In the genomic region with DNA sequence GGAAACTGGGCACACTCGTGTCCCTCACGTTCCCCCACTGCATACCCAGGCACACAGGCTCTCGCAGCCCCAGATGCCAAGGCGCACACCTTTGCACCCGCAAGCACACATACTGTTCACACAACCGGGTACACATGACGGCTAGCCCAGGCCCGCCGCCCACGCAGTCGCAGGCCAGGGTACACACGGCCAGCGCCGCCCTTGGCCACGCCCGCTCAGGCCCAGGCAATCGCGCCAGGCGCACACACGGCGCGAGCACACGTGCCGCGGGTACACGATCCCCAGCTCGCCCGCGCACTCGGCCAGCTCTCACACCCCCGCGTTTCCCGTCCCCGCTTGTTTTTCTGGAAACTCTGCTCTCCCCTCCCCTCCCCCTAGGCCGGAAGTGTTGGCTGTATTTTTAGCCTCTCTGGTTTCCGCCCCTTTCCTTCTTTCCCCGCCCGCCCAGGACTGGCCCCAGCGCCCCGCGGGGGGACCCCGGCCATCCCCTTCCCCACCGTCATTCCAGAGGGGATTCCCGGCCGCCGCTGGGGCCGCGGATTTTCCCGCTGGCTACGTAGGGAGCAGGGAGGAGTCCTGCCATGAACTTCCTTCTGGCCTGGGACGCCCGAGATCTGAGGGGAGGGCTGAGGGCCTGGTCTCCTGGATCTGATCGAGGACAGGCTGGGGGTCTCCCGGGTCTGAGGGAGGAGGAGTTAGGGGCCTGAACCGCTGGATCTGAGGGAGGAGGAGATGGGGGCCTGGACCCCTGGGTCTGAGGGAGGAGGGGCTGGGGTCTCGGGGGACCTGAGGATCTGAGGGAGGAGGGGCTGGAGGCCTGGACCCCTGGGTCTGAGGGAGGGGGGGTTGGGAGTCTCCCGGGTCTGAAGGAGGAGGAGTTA, we compare ENCODE assay signal across 8 cellular contexts. TPM values are rescaled to one million over a fixed set of nuclear protein-coding genes. Genes with fewer than 3 reads are reported as not detected.
A peak's percentile ranks its signal among the peaks of the same experiment; 100 is the strongest.
DNase-seq lines count a peak whose midpoint lies in the region; TF ChIP-seq lines count a peak whose summit lies in the region.

No MANE protein-coding gene starts in this region.

- H3K4me1 Mint-ChIP-seq in IgD-negative memory B cell (peaks cover 34 to 48% (median 47%) of the 10 kb centered on the region in 3 donors), neural progenitor cell (peaks cover 38% of the 10 kb centered on the region)

- H3K27ac ChIP-seq in SJCRH30 (peak overlapping the region; percentile 79), neural progenitor cell (peak overlapping the region; percentile 93), stomach (peak overlapping the region; percentile 98 to 100 (median 99))

- H2AFZ ChIP-seq in neural progenitor cell (replicated peaks) = no peak overlapping the region

- H3K36me3 Mint-ChIP-seq in IgD-negative memory B cell = peaks cover 6% of the 10 kb centered on the region
- H3K36me3 Mint-ChIP-seq in neural progenitor cell = peaks cover 2% of the 10 kb centered on the region

- TF ChIP-seq CTCF in neural progenitor cell (IDR thresholded peaks at IDR 0.05) (no peak), stomach (IDR thresholded peaks at IDR 0.05) (no peak)

- no peaks in the 10 kb centered on the region for H3K9me3 Mint-ChIP-seq in IgD-negative memory B cell
- no peaks in the 10 kb centered on the region for H3K9me3 Mint-ChIP-seq in neural progenitor cell

- H3K4me1 ChIP-seq in SJCRH30 = peaks cover 9% of the 10 kb centered on the region
- H3K4me1 ChIP-seq in neural progenitor cell = peaks cover 17% of the 10 kb centered on the region
- H3K4me1 ChIP-seq in stomach = peaks cover 56 to 76% (median 68%) of the 10 kb centered on the region in 4 donors

- H4K20me1 ChIP-seq in neural progenitor cell (ENCODE audit: low read depth) = peaks cover 5% of the 10 kb centered on the region

- H3K79me2 ChIP-seq in neural progenitor cell (ENCODE audit: low read depth) = no peaks in the 10 kb centered on the region

- peak overlapping the region; percentile 68 for H3K4me3 ChIP-seq in SJCRH30
- peak overlapping the region; percentile 49 for H3K4me3 ChIP-seq in neural progenitor cell
- H3K4me3 ChIP-seq in stomach = peak overlapping the region; percentile 34 to 52 (median 48)

- intact Hi-C loops in stomach (cut with DNase I; ENCODE audit: low total_unique reads) = no loop called here

- H3F3A ChIP-seq in neural progenitor cell (ENCODE audit: low read depth) = peaks cover 62% of the 10 kb centered on the region

- H3K9me3 ChIP-seq in SJCRH30 (replicated peaks) (no peaks in the 10 kb centered on the region), neural progenitor cell (ENCODE audit: low read depth) (no peaks in the 10 kb centered on the region), stomach (no peaks in the 10 kb centered on the region)

- in situ Hi-C loops in ACHN (cut with HindIII; ENCODE audit: low pct_ligation_motif_present, low pct_unique_long_range_greater_than_20kb, low sequenced_read_pairs) = no loop called here

- peak; percentile 60 for TF ChIP-seq POLR2A in GM18526 (IDR thresholded peaks at IDR 0.05; ENCODE audit: extremely low read depth, insufficient read length)
- TF ChIP-seq POLR2A in stomach (IDR thresholded peaks at IDR 0.05) = no peak

- H3K27me3 ChIP-seq in SJCRH30 (no peaks in the 10 kb centered on the region), neural progenitor cell (peaks cover 17% of the 10 kb centered on the region), stomach (no peaks in the 10 kb centered on the region)

- H3K27me3 Mint-ChIP-seq in IgD-negative memory B cell (no peaks in the 10 kb centered on the region), neural progenitor cell (ENCODE audit: insufficient read depth, low read depth) (peaks cover 14% of the 10 kb centered on the region)

- H3K4me3 Mint-ChIP-seq in IgD-negative memory B cell (peak overlapping the region; percentile 81 to 97 (median 94)), neural progenitor cell (peak overlapping the region; percentile 88)

- 0 to 1% (median 1%) methylated on average over 45 to 57 of the region's 57 CpGs for WGBS in stomach, 5 donors

- peak; percentile 73 for DNase-seq in ACHN
- DNase-seq in SJCRH30 = peak; percentile 91
- peak; percentile 86 for DNase-seq in activated naive CD4-positive, alpha-beta T cell treated with Interleukin-2 at 50 U/mL for 16 hours
- peak; percentile 81 for DNase-seq in foreskin melanocyte
- DNase-seq in neural progenitor cell (ENCODE audit: low spot score) = peak; percentile 95
- peak; percentile 92 for DNase-seq in stomach

- H3K27ac Mint-ChIP-seq in IgD-negative memory B cell (peak overlapping the region; percentile 97 to 100 (median 100)), neural progenitor cell (peak overlapping the region; percentile 100)

- TF ChIP-seq EP300 in stomach (IDR thresholded peaks at IDR 0.05) = peak; percentile 62

- peak overlapping the region; percentile 2 for H3K9ac ChIP-seq in neural progenitor cell

- H3K4me2 ChIP-seq in neural progenitor cell = peak overlapping the region; percentile 85

- H3K36me3 ChIP-seq in SJCRH30 (no peaks in the 10 kb centered on the region), neural progenitor cell (no peaks in the 10 kb centered on the region), stomach (peaks cover 2 to 8% (median 6%) of the 10 kb centered on the region in 4 donors)

RNA-seq across cellular contexts. Expression of a gene that starts 4.0 kb away (rescaled TPM):
- polyA plus RNA-seq in IgD-negative memory B cell (579 TPM), stomach (100 to 1,000 TPM; 127 to 150 (median 136) TPM)
- 2.4 and 2.7 TPM in 2 replicates for total RNA-seq in SJCRH30 (2014; rRNA removed; shearing (Covaris generic))
- total RNA-seq in neural progenitor cell (ENCODE audit: low replicate concordance) (1.2 TPM in 1 of 2 replicates, not detected in the other), stomach (1,000 to 10,000 TPM in 1 of 5 donors, 100 to 1,000 TPM in 3, 10 to 100 TPM in 1; 26.1 to 1,667 (median 340) TPM)

RNA-seq across cellular contexts. Expression of a gene that starts 9.8 kb away (rescaled TPM):
- polyA plus RNA-seq in IgD-negative memory B cell (6.5 TPM), stomach (1 to 10 TPM; 4.6 to 6.3 (median 4.9) TPM)
- total RNA-seq in SJCRH30 (2014; rRNA removed; shearing (Covaris generic)) = 27.9 and 31.0 TPM in 2 replicates
- total RNA-seq in neural progenitor cell (ENCODE audit: low replicate concordance) (10.7 and 46.9 TPM in 2 replicates), stomach (10 to 100 TPM in 2 of 5 donors, 1 to 10 TPM in 3; 1.4 to 20.2 (median 8.5) TPM)

RNA-seq across cellular contexts. Expression of a gene that starts 11.5 kb away (rescaled TPM):
- polyA plus RNA-seq in IgD-negative memory B cell (68.7 TPM), stomach (10 to 100 TPM; 20.4 to 22.1 (median 20.5) TPM)
- total RNA-seq in SJCRH30 (2014; rRNA removed; shearing (Covaris generic)) = 28.2 and 31.9 TPM in 2 replicates
- total RNA-seq in neural progenitor cell (ENCODE audit: low replicate concordance) (27.0 and 28.2 TPM in 2 replicates), stomach (10 to 100 TPM in 4 of 5 donors, 1 to 10 TPM in 1; 6.4 to 91.0 (median 23.0) TPM)

RNA-seq across cellular contexts. Expression of a gene that starts 11.8 kb away (rescaled TPM):
- polyA plus RNA-seq in IgD-negative memory B cell (64.1 TPM), stomach (10 to 100 TPM; 31.7 to 49.0 (median 32.2) TPM)
- 73.6 and 85.7 TPM in 2 replicates for total RNA-seq in SJCRH30 (2014; rRNA removed; shearing (Covaris generic))
- total RNA-seq in neural progenitor cell (ENCODE audit: low replicate concordance) (15.6 and 29.1 TPM in 2 replicates), stomach (10 to 100 TPM in 3 of 5 donors, 1 to 10 TPM in 2; 7.0 to 77.2 (median 21.4) TPM)

RNA-seq across cellular contexts. Expression of a gene that starts 33.1 kb away (rescaled TPM):
- polyA plus RNA-seq in IgD-negative memory B cell (2,255 TPM), stomach (1,000 to 10,000 TPM; 3,264 to 4,294 (median 3,586) TPM)
- total RNA-seq in SJCRH30 (2014; rRNA removed; shearing (Covaris generic)) = 1,718 and 1,766 TPM in 2 replicates
- total RNA-seq in neural progenitor cell (ENCODE audit: low replicate concordance) (94.8 and 268 TPM in 2 replicates), stomach (1,000 to 10,000 TPM in 3 of 5 donors, 100 to 1,000 TPM in 1, 10 to 100 TPM in 1; 69.0 to 2,451 (median 1,419) TPM)

Comparison
In these comparisons a context has a peak if more than half of its experiments do, and no peak if none do; other contexts are left out.
1. Peak in every context shown above with its lines: DNase-seq, H3K4me3 ChIP-seq and H3K27ac ChIP-seq.